8 cellular contexts compared by ENCODE assay signal in the genomic region with DNA sequence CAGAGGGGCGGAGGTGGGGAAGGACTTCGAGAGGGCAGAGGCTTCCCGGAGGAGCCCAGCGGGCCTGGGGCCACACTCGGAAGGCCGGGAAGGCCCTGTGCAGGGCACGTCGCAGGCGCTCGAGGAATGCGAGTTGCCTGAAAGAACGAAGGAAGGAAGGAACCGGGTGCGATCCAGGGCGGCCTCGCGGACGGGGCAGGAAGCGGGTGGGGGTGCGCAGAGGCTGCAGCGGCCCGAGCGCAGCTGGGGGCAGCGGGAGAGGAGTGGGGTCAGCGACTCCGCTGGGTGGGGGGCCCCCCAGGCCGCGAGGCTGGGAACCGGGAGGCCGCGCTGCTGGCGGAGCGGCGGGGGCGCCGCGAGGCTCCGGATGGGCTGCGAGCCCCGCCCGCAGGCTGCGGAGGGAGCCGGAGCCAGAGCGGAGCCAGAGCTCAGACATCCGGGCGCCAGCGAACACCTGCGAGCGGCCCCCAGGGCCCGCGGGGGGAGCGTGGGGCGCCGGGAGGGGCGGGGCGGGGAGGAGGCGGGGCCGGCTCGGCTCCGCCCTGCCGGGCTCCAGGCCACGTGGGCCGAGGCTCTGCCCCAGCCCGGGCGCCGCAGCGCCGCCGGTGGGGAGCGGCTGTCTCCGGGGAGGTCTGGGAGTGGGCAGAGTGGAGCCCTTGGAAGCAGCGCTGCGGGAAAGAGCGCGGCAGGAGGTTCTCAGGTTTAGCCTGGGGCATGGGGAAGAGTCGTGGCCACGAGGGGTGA. TPM values are rescaled to one million over a fixed set of nuclear protein-coding genes. Genes with fewer than 3 reads are reported as not detected.
DNase-seq lines count a peak whose midpoint lies in the region; ATAC-seq and TF ChIP-seq lines count a peak whose summit lies in the region.

No MANE protein-coding gene starts in this region.

- H3K4me3 ChIP-seq in GM23248 (peak overlapping the region; percentile 98), RWPE2 (ENCODE audit: severe bottlenecking) (peak overlapping the region; percentile 40)

- TF ChIP-seq CTCF in RWPE2 (IDR thresholded peaks at IDR 0.05; ENCODE audit: poor library complexity, severe bottlenecking) (peak; percentile 37), omental fat pad (IDR thresholded peaks at IDR 0.05) (no peak)

- H3K79me2 ChIP-seq in GM23248 (ENCODE audit: insufficient read depth): peaks cover 24% of the 10 kb centered on the region

- no peaks in the 10 kb centered on the region for H4K20me1 ChIP-seq in GM23248 (ENCODE audit: insufficient read depth)

- H3K9ac ChIP-seq in GM23248: peak overlapping the region; percentile 100

- peak; percentile 94 for DNase-seq in ELF-1 (ENCODE audit: low read depth, low spot score)
- peak; percentile 93 for DNase-seq in GM23248
- peak; percentile 95 for DNase-seq in M059J (ENCODE audit: low read depth)
- no peak for DNase-seq in RWPE2 (ENCODE audit: low spot score)
- DNase-seq in activated naive CD4-positive, alpha-beta T cell treated with Interleukin-2 at 50 U/mL for 16 hours: peak; percentile 84
- peak; percentile 92 for DNase-seq in germinal center (ENCODE audit: low spot score)
- no peak for DNase-seq in omental fat pad (ENCODE audit: low spot score)

- peak overlapping the region; percentile 100 for H3K27ac ChIP-seq in GM23248
- H3K27ac ChIP-seq in RWPE2 (ENCODE audit: poor library complexity, severe bottlenecking): peak overlapping the region; percentile 93
- H3K27ac ChIP-seq in temporal lobe (ENCODE audit: low read depth, low read length): peak overlapping the region; percentile 80

- in situ Hi-C loops in GM23248 (cut with MboI): no loop called here

- no peaks in the 10 kb centered on the region for H3K9me3 ChIP-seq in GM23248 (ENCODE audit: low read depth)
- no peaks in the 10 kb centered on the region for H3K9me3 ChIP-seq in RWPE2 (ENCODE audit: severe bottlenecking)

- peak overlapping the region; percentile 82 for H3K4me2 ChIP-seq in GM23248 (ENCODE audit: unreplicated experiment)

- peak overlapping the region; percentile 31 for H2AFZ ChIP-seq in GM23248

- H3K4me1 ChIP-seq in GM23248 (ENCODE audit: insufficient read depth) (peaks cover 30% of the 10 kb centered on the region), RWPE2 (ENCODE audit: insufficient read depth, poor library complexity, severe bottlenecking) (peaks cover 34% of the 10 kb centered on the region)

- ATAC-seq in RWPE2 (ENCODE audit: low read depth): peak; percentile 45
- ATAC-seq in omental fat pad (ENCODE audit: low FRiP score): peak; percentile 71

- H3K36me3 ChIP-seq in GM23248 (ENCODE audit: low read depth): peaks cover 7% of the 10 kb centered on the region
- H3K36me3 ChIP-seq in RWPE2 (ENCODE audit: low read depth): peaks cover 8% of the 10 kb centered on the region; the same call in 1 of the 2 replicates

- peaks cover 42% of the 10 kb centered on the region for H3F3A ChIP-seq in GM23248 (ENCODE audit: insufficient read depth)

- H3K27me3 ChIP-seq in GM23248 (replicated peaks; ENCODE audit: insufficient read depth) (no peaks in the 10 kb centered on the region), RWPE2 (ENCODE audit: insufficient read depth, poor library complexity, severe bottlenecking) (no peaks in the 10 kb centered on the region)

- H3K9me2 ChIP-seq in GM23248 (ENCODE audit: insufficient read depth): no peaks in the 10 kb centered on the region

- 2 to 4% methylated on average over 57 to 67 of the region's 77 CpGs for WGBS in GM23248 (ENCODE audit: low coverage in 1 of 2, low lambda C conversion rate in 2 of 2, missing lambda C conversion rate in 2 of 2), 2 experiments

RNA-seq across cellular contexts. Expression of a gene that starts 4.6 kb away (rescaled TPM):
- total RNA-seq in GM23248 (2014; rRNA removed; shearing (Covaris generic)): 332 and 376 TPM in 2 replicates
- polyA plus RNA-seq in GM23248 (2016; fragmentation: Nextera tagmentation; extraction: Ambion mirVana): 680 and 684 TPM in 2 replicates
- total RNA-seq in M059J (2014; rRNA removed; shearing (Covaris generic)): 909 and 1,078 TPM in 2 replicates
- 100 to 1,000 TPM; 134 to 322 (median 179) TPM for total RNA-seq in omental fat pad
- 13.8 TPM for total RNA-seq in temporal lobe

RNA-seq across cellular contexts. Expression of a gene that starts 23.6 kb away (rescaled TPM):
- total RNA-seq in GM23248 (2014; rRNA removed; shearing (Covaris generic)): 1.1 and 1.2 TPM in 2 replicates
- polyA plus RNA-seq in GM23248 (2016; fragmentation: Nextera tagmentation; extraction: Ambion mirVana): 0.20 and 0.51 TPM in 2 replicates
- total RNA-seq in M059J (2014; rRNA removed; shearing (Covaris generic)): 2.8 and 3.6 TPM in 2 replicates
- 1 to 10 TPM in 1 of 4 donors, under 1 TPM in 3; 0.31 to 1.5 (median 0.46) TPM for total RNA-seq in omental fat pad
- 0.74 TPM for total RNA-seq in temporal lobe

Comparison
In these comparisons a context has a peak if more than half of its experiments do, and no peak if none do; other contexts are left out.
1. DNase-seq: peak in ELF-1 (single experiment), GM23248 (single experiment), M059J (single experiment), activated naive CD4-positive, alpha-beta T cell treated with Interleukin-2 at 50 U/mL for 16 hours (single experiment) and germinal center (single experiment); none in RWPE2 (single experiment) and omental fat pad (single experiment).
2. Peak in every context shown above with its lines, with median percentiles within 50 percentile points of each other: H3K27ac ChIP-seq.